ENCODE assay signal across 10 cellular contexts in the genomic region with DNA sequence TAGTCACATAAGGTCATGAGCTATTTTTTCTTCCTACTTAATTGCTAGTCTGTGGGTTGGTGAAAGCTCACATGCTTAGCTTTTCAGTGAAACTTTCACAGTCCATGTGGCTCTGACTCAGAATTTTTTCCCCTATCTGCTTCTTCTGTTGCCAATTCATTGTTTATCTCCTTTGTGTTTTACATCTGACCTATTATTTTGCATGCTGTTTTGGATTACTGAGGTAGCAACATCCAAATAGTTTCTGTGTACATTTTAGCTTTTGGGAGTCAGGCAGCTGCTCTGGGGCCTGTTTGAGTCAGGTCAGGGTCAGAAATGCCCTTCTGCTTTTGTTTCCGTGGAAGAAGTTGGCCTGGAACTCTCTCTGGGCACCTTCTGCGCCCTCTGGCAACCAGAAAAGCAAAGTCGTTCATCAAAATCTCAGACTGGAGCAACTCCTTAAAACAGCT. TPM values are rescaled to one million over a fixed set of nuclear protein-coding genes. Genes with fewer than 3 reads are reported as not detected.
DNase-seq lines count a peak whose midpoint lies in the region; ATAC-seq and TF ChIP-seq lines count a peak whose summit lies in the region.
"Had no signal": no experiment of that assay in that cellular context is flagged by ENCODE, and none has a peak within 500 bp of the region (broad histone marks: within the 10 kb centered on the region; RNA-seq: fewer than 3 reads in every experiment).

No MANE protein-coding gene starts in this region.

- peak overlapping the region; percentile 40 to 69 for H3K27ac ChIP-seq in coronary artery

- H3K4me3 Mint-ChIP-seq in osteocyte (ENCODE audit: unreplicated experiment) = no peak overlapping the region

- peak overlapping the region; percentile 75 for H3K27ac Mint-ChIP-seq in osteocyte (ENCODE audit: unreplicated experiment)

- no peak for TF ChIP-seq CTCF in GM13977 (IDR thresholded peaks at IDR 0.05; ENCODE audit: extremely low read depth, insufficient read depth, missing control alignments)
- TF ChIP-seq CTCF in coronary artery (IDR thresholded peaks at IDR 0.05) = no peak
- TF ChIP-seq CTCF in osteocyte (IDR thresholded peaks at IDR 0.05) = no peak

- H3K4me1 Mint-ChIP-seq in osteocyte (ENCODE audit: unreplicated experiment) = peaks cover 53% of the 10 kb centered on the region

- no peaks in the 10 kb centered on the region for H3K36me3 Mint-ChIP-seq in osteocyte (ENCODE audit: unreplicated experiment)

- in situ Hi-C loops in GM13977 (cut with MboI; ENCODE audit: low pct_unique_long_range_greater_than_20kb, low sequenced_read_pairs, unreplicated experiment) = no loop called here

- ATAC-seq in HG03378 (IDR thresholded peaks at IDR 0.05; ENCODE audit: unreplicated experiment) = peak; percentile 71
- no peak for ATAC-seq in GM19023 (IDR thresholded peaks at IDR 0.05; ENCODE audit: unreplicated experiment)

- H3K9me3 Mint-ChIP-seq in osteocyte (ENCODE audit: unreplicated experiment) = no peaks in the 10 kb centered on the region

- peak; percentile 13 for DNase-seq in GM13977 (ENCODE audit: low spot score)
- DNase-seq in coronary artery (ENCODE audit: low spot score) = no peak
- no peak for DNase-seq in osteocyte (ENCODE audit: extremely low spot score, unreplicated experiment)
- no peak for DNase-seq in NCI-H1092 (lab: John Stamatoyannopoulos, UW)
- DNase-seq in SKM-1 treated with dmso at 0.1 percent for 144 hours (lab: John Stamatoyannopoulos, UW; ENCODE audit: unreplicated experiment) = no peak
- no peak for DNase-seq in activated naive CD4-positive, alpha-beta T cell treated with anti-CD3 and anti-CD28 coated beads, Interleukin-2, amount 50 U/mL, for 16 hours
- DNase-seq: activated CD4-positive, alpha-beta T cell treated with anti-CD3 and anti-CD28 coated beads for 48 hours; cortex of kidney had no signal

- no peak overlapping the region for H3K4me3 ChIP-seq in coronary artery

- H3K27me3 Mint-ChIP-seq in osteocyte (ENCODE audit: unreplicated experiment) = no peaks in the 10 kb centered on the region

RNA-seq across cellular contexts. Expression of a gene that starts 40.0 kb away (rescaled TPM):
- total RNA-seq in osteocyte = 20.6 and 21.8 TPM in 2 replicates
